8 cellular contexts compared by ENCODE assay signal in the genomic region with DNA sequence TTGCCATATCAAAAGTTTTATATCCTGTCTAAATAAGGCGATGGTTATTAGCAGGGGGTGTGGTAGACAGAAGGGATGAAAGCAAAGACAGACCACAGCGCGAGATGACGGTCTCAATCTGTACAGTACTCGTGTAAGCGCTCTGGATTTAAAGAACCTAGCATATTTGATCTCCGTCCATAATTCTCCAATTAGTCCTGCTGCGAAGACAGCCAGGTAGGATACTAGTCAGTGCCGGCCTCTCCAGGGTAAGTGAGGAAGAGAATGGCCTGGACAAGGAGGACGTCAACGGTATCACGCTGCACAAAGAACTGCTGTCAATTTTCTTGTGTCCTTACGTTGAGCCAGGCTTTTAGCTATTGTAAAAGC. TPM values are rescaled to one million over a fixed set of nuclear protein-coding genes. Genes with fewer than 3 reads are reported as not detected.
DNase-seq lines count a peak whose midpoint lies in the region; ATAC-seq and TF ChIP-seq lines count a peak whose summit lies in the region.

No MANE protein-coding gene starts in this region.

- TF ChIP-seq CTCF in heart right ventricle (IDR thresholded peaks at IDR 0.05) = no peak
- TF ChIP-seq CTCF in psoas muscle (IDR thresholded peaks at IDR 0.05) = no peak

- no peak for TF ChIP-seq POLR2A in erythroblast (IDR thresholded peaks at IDR 0.05; ENCODE audit: low read length)

- DNase-seq in heart right ventricle = no peak
- no peak for DNase-seq in Right ventricle myocardium superior
- peak; percentile 47 for DNase-seq in RKO (ENCODE audit: low spot score)
- DNase-seq in erythroblast (lab: John Stamatoyannopoulos, UW) = peak; percentile 54 to 67
- DNase-seq in psoas muscle = no peak

- H3K36me3 ChIP-seq in heart right ventricle (no peaks in the 10 kb centered on the region), psoas muscle (ENCODE audit: insufficient read depth in 1 of 2, low read depth in 1 of 2) (no peaks in the 10 kb centered on the region)

- H3K4me1 ChIP-seq in heart right ventricle (peaks cover 0 to 22% (median 16%) of the 10 kb centered on the region in 9 donors), psoas muscle (peaks cover 9% of the 10 kb centered on the region)

- intact Hi-C loops in heart right ventricle (cut with DNase I) = loop anchor here in 5 of 10 donors (5.0 to 10.0 kb wide), 6 partner anchors 141 to 298 kb away; a partner anchor contains a TSS
- intact Hi-C loops in Right ventricle myocardium superior (cut with DNase I) = loop anchor here (10.0 kb wide), 1 partner anchor 141 kb away; a partner anchor contains a TSS
- intact Hi-C loops in psoas muscle (cut with DNase I) = loop anchor here (5.0 to 10.0 kb wide), 3 partner anchors 148 to 238 kb away; a partner anchor contains a TSS

- H3K4me3 ChIP-seq in heart right ventricle (peak overlapping the region; percentile 37 to 83 (median 68)), psoas muscle (peak overlapping the region; percentile 74)

- no peak for ATAC-seq in heart right ventricle
- no peak for ATAC-seq in Right ventricle myocardium superior (ENCODE audit: poor library complexity)
- ATAC-seq in HG02763 (IDR thresholded peaks at IDR 0.05; ENCODE audit: unreplicated experiment) = peak; percentile 7
- no peak for ATAC-seq in psoas muscle
- ATAC-seq in HG02798 (IDR thresholded peaks at IDR 0.05; ENCODE audit: poor library complexity, unreplicated experiment) = no peak
- ATAC-seq in HG03342 (IDR thresholded peaks at IDR 0.05; ENCODE audit: unreplicated experiment) = no peak

- no peaks in the 10 kb centered on the region for H3K27me3 ChIP-seq in heart right ventricle
- no peaks in the 10 kb centered on the region for H3K27me3 ChIP-seq in psoas muscle (ENCODE audit: insufficient read depth in 3 of 3, low read length in 2 of 3)

- 3 to 5% methylated on average over 13 of the region's 13 CpGs for WGBS in heart right ventricle, 2 donors
- WGBS in psoas muscle, 3 donors = 5 to 6% (median 6%) methylated on average over 13 of the region's 13 CpGs

- H3K27ac ChIP-seq in heart right ventricle (peak overlapping the region in 1 of 10 donors; percentile 97), psoas muscle (no peak overlapping the region)

- H3K9me3 ChIP-seq in heart right ventricle = no peaks in the 10 kb centered on the region
- H3K9me3 ChIP-seq in psoas muscle = no peaks in the 10 kb centered on the region

RNA-seq across cellular contexts. Expression of a gene that starts 0.7 kb away (rescaled TPM):
- total RNA-seq in heart right ventricle (1 to 10 TPM in 1 of 10 donors, under 1 TPM in 5, not detected in 4; 0.25 to 2.2 (median 0.50) TPM), Right ventricle myocardium superior (0.59 TPM), psoas muscle (not detected)
- polyA plus RNA-seq in heart right ventricle (under 1 TPM in 1 of 2 donors, not detected in 1; 0.04 TPM), psoas muscle (under 1 TPM in 2 of 3 donors, not detected in 1; 0.03 to 0.05 TPM)

Comparison
In these comparisons a context has a peak if more than half of its experiments do, and no peak if none do; other contexts are left out.
1. DNase-seq: peak in RKO (single experiment) and erythroblast (2 of 2); none in heart right ventricle (0 of 2), Right ventricle myocardium superior (single experiment) and psoas muscle (0 of 2).